In genomic region chr6:134034951-134035822, GRCh38 we compare ENCODE assay signal across 10 cellular contexts. TPM values are rescaled to one million over a fixed set of nuclear protein-coding genes. Genes with fewer than 3 reads are reported as not detected.
DNase-seq lines count a peak whose midpoint lies in the region; ATAC-seq lines count a peak whose summit lies in the region.
"Had no signal": no experiment of that assay in that cellular context is flagged by ENCODE, and none has a peak within 500 bp of the region (broad histone marks: within the 10 kb centered on the region; RNA-seq: fewer than 3 reads in every experiment).

No MANE protein-coding gene starts in this region.

- no peaks in the 10 kb centered on the region for H3K36me3 ChIP-seq in mucosa of rectum (ENCODE audit: control insufficient read depth in 2 of 2, insufficient read depth in 2 of 2, low read length in 2 of 2)
- H3K36me3 ChIP-seq: BLaER1 treated with 17β-estradiol and CSF1 and Interleukin-3, amounts not matched to agents 10 nM and 100 nM had no signal

- peak; percentile 34 for ATAC-seq in HG03064 (IDR thresholded peaks at IDR 0.05; ENCODE audit: low read depth, unreplicated experiment)
- ATAC-seq in activated T-helper 17 cell treated with anti-CD3 and anti-CD28 coated beads, Interleukin-2, amount 50 U/mL, for 72 hours (replicated peaks) = peak; percentile 6
- ATAC-seq: T-cell had no signal

- peaks cover 14% of the 10 kb centered on the region for H3K4me1 Mint-ChIP-seq in activated T-helper 17 cell treated with anti-CD3 and anti-CD28 coated beads, Interleukin-2, amount 50 U/mL, for 72 hours

- peaks cover 4 to 16% of the 10 kb centered on the region in 2 donors for H3K4me1 ChIP-seq in mucosa of rectum (ENCODE audit: control insufficient read depth in 2 of 2, insufficient read depth in 2 of 2, low read length in 2 of 2)

- H3K27me3 ChIP-seq in mucosa of rectum (ENCODE audit: control insufficient read depth in 2 of 2, insufficient read depth in 2 of 2, low read length in 2 of 2) = no peaks in the 10 kb centered on the region
- H3K27me3 ChIP-seq: BLaER1 treated with 17β-estradiol and CSF1 and Interleukin-3, amounts not matched to agents 10 nM and 100 nM had no signal

- H3K9ac ChIP-seq in mucosa of rectum (ENCODE audit: low read depth in 1 of 2, low read length in 2 of 2) = no peak overlapping the region
- H3K9ac ChIP-seq: BLaER1 treated with 17β-estradiol and CSF1 and Interleukin-3, amounts not matched to agents 10 nM and 100 nM had no signal

- H3K9me3 ChIP-seq in mucosa of rectum (ENCODE audit: control insufficient read depth in 2 of 2, low read length in 2 of 2) = no peaks in the 10 kb centered on the region
- H3K9me3 ChIP-seq: BLaER1 treated with 17β-estradiol and CSF1 and Interleukin-3, amounts not matched to agents 10 nM and 100 nM had no signal

- H3K9me3 Mint-ChIP-seq in activated T-helper 17 cell treated with anti-CD3 and anti-CD28 coated beads, Interleukin-2, amount 50 U/mL, for 72 hours = no peaks in the 10 kb centered on the region
- H3K9me3 Mint-ChIP-seq: T-cell had no signal

- peak overlapping the region; percentile 28 to 52 for H3K27ac ChIP-seq in mucosa of rectum (ENCODE audit: low read depth in 2 of 2, low read length in 2 of 2)
- H3K27ac ChIP-seq: BLaER1 treated with 17β-estradiol and CSF1 and Interleukin-3, amounts not matched to agents 10 nM and 100 nM had no signal

- H3K27ac Mint-ChIP-seq in activated T-helper 17 cell treated with anti-CD3 and anti-CD28 coated beads, Interleukin-2, amount 50 U/mL, for 72 hours = no peak overlapping the region
- H3K27ac Mint-ChIP-seq: T-cell had no signal

- H3K36me3 Mint-ChIP-seq in activated T-helper 17 cell treated with anti-CD3 and anti-CD28 coated beads, Interleukin-2, amount 50 U/mL, for 72 hours (ENCODE audit: low read depth) = no peaks in the 10 kb centered on the region
- H3K36me3 Mint-ChIP-seq: T-cell had no signal

- no peak overlapping the region for H3K4me3 ChIP-seq in mucosa of rectum (ENCODE audit: low read length in 2 of 2)
- H3K4me3 ChIP-seq: BLaER1 treated with 17β-estradiol and CSF1 and Interleukin-3, amounts not matched to agents 10 nM and 100 nM had no signal

- no peak overlapping the region for H3K4me3 Mint-ChIP-seq in activated T-helper 17 cell treated with anti-CD3 and anti-CD28 coated beads, Interleukin-2, amount 50 U/mL, for 72 hours
- H3K4me3 Mint-ChIP-seq: T-cell had no signal

- DNase-seq in DMS53 (lab: John Stamatoyannopoulos, UW) (peak; percentile 63), T-helper 2 cell (no peak), 8988T (no peak), NCI-H2107 treated with DMSO at 0.1 percent for 48 hours (lab: John Stamatoyannopoulos, UW; ENCODE audit: unreplicated experiment) (no peak), NCI-H510A (lab: John Stamatoyannopoulos, UW) (no peak)

- H3K27me3 Mint-ChIP-seq in activated T-helper 17 cell treated with anti-CD3 and anti-CD28 coated beads, Interleukin-2, amount 50 U/mL, for 72 hours = no peaks in the 10 kb centered on the region
- H3K27me3 Mint-ChIP-seq: T-cell had no signal

RNA-seq across cellular contexts. Expression of gene SLC2A12, which starts 17.2 kb away (rescaled TPM):
- total RNA-seq in activated T-helper 17 cell treated with anti-CD3 and anti-CD28 coated beads, Interleukin-2, amount 50 U/mL, for 72 hours = under 1 TPM; 0.13 to 0.37 TPM
